Comparison of ENCODE assay signal across 22 cellular contexts in the genomic region with DNA sequence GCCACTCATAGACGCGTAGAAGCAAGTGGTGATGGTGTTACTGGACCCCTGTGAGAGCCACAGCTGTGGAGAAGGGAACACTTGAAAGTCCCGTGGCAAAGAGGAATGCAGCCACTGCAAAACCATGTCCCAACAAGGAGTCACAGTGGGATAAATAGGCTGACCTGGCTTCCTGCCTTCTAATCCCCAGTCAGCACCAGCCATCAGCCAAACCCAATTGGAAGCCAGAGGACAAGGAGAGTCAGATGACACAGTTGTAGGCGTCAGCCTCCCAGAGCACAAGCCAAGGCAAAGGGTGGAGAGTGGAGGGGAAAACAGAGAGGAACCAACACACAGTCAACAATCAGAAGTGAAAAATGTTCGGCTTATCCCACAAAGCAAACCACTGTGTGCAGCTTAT.
"Had no signal": no experiment of that assay in that cellular context is flagged by ENCODE, and none has a peak within 500 bp of the region (broad histone marks: within the 10 kb centered on the region; RNA-seq: fewer than 3 reads in every experiment).

No MANE protein-coding gene starts in this region.

- H3K27ac ChIP-seq: ascending aorta, brain microvascular endothelial cell, heart left ventricle, sigmoid colon, tibial artery had no signal

- H3K9me3 ChIP-seq: ascending aorta, heart left ventricle, sigmoid colon, tibial artery had no signal

- DNase-seq: activated CD4-positive, alpha-beta T cell treated with anti-CD3 and anti-CD28 coated beads, Interleukin-2, amount 10 ng/mL, durations not matched to agents 24 days and 14 days; activated CD4-positive, CD25-positive, alpha-beta regulatory T cell; activated CD8-positive, alpha-beta memory T cell treated with anti-CD3 and anti-CD28 coated beads, Interleukin-2, amount 10 ng/mL, durations not matched to agents 7 days and 5 days; activated CD8-positive, alpha-beta T cell treated with anti-CD3 and anti-CD28 coated beads for 36 hours; activated gamma-delta T cell; activated naive CD4-positive, alpha-beta T cell treated with anti-CD3 and anti-CD28 coated beads, Interleukin-2, amount 50 U/mL, for 16 hours; activated naive CD8-positive, alpha-beta T cell treated with anti-CD3 and anti-CD28 coated beads, Interleukin-2, amount 50 U/mL, for 24 hours; activated T-cell treated with anti-CD3 and anti-CD28 coated beads for 4 hours; brain microvascular endothelial cell; caudate nucleus; effector CD8-positive, alpha-beta T cell; erythroblast; heart left ventricle; left ventricle myocardium superior; naive thymus-derived CD4-positive, alpha-beta T cell; sigmoid colon; stimulated activated CD4-positive, alpha-beta T cell treated with anti-CD3 and anti-CD28 coated beads, Interleukin-4, amount 100 ng/mL, for 24 hours; stimulated activated naive CD4-positive, alpha-beta T cell treated with Interleukin-2 at 50 U/mL for 16 hours; SW 1271; T-helper 17 cell had no signal

- H3K4me3 ChIP-seq: ascending aorta, heart left ventricle, sigmoid colon, tibial artery had no signal

- H3K27me3 ChIP-seq: ascending aorta, brain microvascular endothelial cell, heart left ventricle, sigmoid colon, tibial artery had no signal

- H3K36me3 ChIP-seq: ascending aorta, brain microvascular endothelial cell, heart left ventricle, sigmoid colon, tibial artery had no signal
